9 cellular contexts compared by ENCODE assay signal in genomic region chr11:64028398-64029115, GRCh38. TPM values are rescaled to one million over a fixed set of nuclear protein-coding genes. Genes with fewer than 3 reads are reported as not detected.
DNase-seq lines count a peak whose midpoint lies in the region; ATAC-seq and TF ChIP-seq lines count a peak whose summit lies in the region.
"Had no signal": no experiment of that assay in that cellular context is flagged by ENCODE, and none has a peak within 500 bp of the region (broad histone marks: within the 10 kb centered on the region; RNA-seq: fewer than 3 reads in every experiment).

No MANE protein-coding gene starts in this region.

- TF ChIP-seq CTCF in DOHH2 (IDR thresholded peaks at IDR 0.05; ENCODE audit: low read depth, low read length, poor library complexity, severe bottlenecking) (no peak), left lung (IDR thresholded peaks at IDR 0.05) (no peak), MM.1S (IDR thresholded peaks at IDR 0.05; ENCODE audit: low read length) (no peak)

- H3K79me2 ChIP-seq in DOHH2 (ENCODE audit: control insufficient read depth, low read length) (no peaks in the 10 kb centered on the region), MM.1S (ENCODE audit: low read length) (no peaks in the 10 kb centered on the region)

- intact Hi-C loops in left lung (cut with DNase I), result no loop called here

- H3K4me2 ChIP-seq in DOHH2 (ENCODE audit: low read length) (peak overlapping the region; percentile 20; the same call in 1 of the 2 replicates), MM.1S (ENCODE audit: low read depth, low read length) (no peak overlapping the region)

- H3K4me3 ChIP-seq in DOHH2 (ENCODE audit: low read length) (no peak overlapping the region), left lung (no peak overlapping the region), MM.1S (ENCODE audit: low read length) (no peak overlapping the region)

- no peaks in the 10 kb centered on the region for H3K36me3 ChIP-seq in DOHH2 (ENCODE audit: control insufficient read depth, low read length)
- H3K36me3 ChIP-seq in left lung, result no peaks in the 10 kb centered on the region
- H3K36me3 ChIP-seq in MM.1S (replicated peaks; ENCODE audit: insufficient read depth, low read length), result no peaks in the 10 kb centered on the region

- H3K9ac ChIP-seq in MM.1S (ENCODE audit: low read length), result no peak overlapping the region

- DNase-seq in NAMALWA (ENCODE audit: low spot score) (peak; percentile 23), left lung (no peak), MM.1S (no peak)
- DNase-seq in NK-92 treated with Interleukin-12 subunit alpha and Interleukin-12 subunit beta, amount 100 ng/mL, for 24 hours (lab: John Stamatoyannopoulos, UW), result no peak
- DNase-seq: activated naive CD8-positive, alpha-beta T cell treated with anti-CD3 and anti-CD28 coated beads, Interleukin-2, amount 10 ng/mL, durations not matched to agents 7 days and 5 days had no signal

- peak; percentile 20; the same call in 1 of the 3 replicates for ATAC-seq in SK-N-SH treated with all-trans-retinoic acid at 6 μM for 48 hours
- peak; percentile 52 for ATAC-seq in left lung
- ATAC-seq in GM19035 (IDR thresholded peaks at IDR 0.05; ENCODE audit: unreplicated experiment), result no peak
- ATAC-seq in HG03469 (IDR thresholded peaks at IDR 0.05; ENCODE audit: unreplicated experiment), result no peak

- H3K27me3 ChIP-seq in DOHH2 (ENCODE audit: control insufficient read depth, low read length), result peaks cover 35% of the 10 kb centered on the region
- H3K27me3 ChIP-seq in left lung, result peaks cover under 1 to 38% of the 10 kb centered on the region in 2 donors
- H3K27me3 ChIP-seq in MM.1S (replicated peaks; ENCODE audit: insufficient read depth, low read length), result no peaks in the 10 kb centered on the region; the same call in 1 of the 2 replicates

- H3K9me2 ChIP-seq in DOHH2 (replicated peaks; ENCODE audit: control insufficient read depth, low read length) (no peaks in the 10 kb centered on the region), MM.1S (replicated peaks; ENCODE audit: insufficient read depth, low read length) (no peaks in the 10 kb centered on the region)

- no peak overlapping the region for H3K27ac ChIP-seq in DOHH2 (ENCODE audit: low read depth, low read length)
- H3K27ac ChIP-seq in left lung, result no peak overlapping the region
- no peak overlapping the region for H3K27ac ChIP-seq in MM.1S (ENCODE audit: low read length)

- H3F3A ChIP-seq in DOHH2 (ENCODE audit: control insufficient read depth, insufficient read depth), result no peaks in the 10 kb centered on the region
- no peaks in the 10 kb centered on the region for H3F3A ChIP-seq in MM.1S (ENCODE audit: insufficient read depth, low read length)

- H2AFZ ChIP-seq in MM.1S (ENCODE audit: low read length), result no peak overlapping the region

- H3K9me3 ChIP-seq in DOHH2 (ENCODE audit: control insufficient read depth, insufficient read depth, low read length) (no peaks in the 10 kb centered on the region), left lung (no peaks in the 10 kb centered on the region), MM.1S (replicated peaks; ENCODE audit: insufficient read depth, low read length) (no peaks in the 10 kb centered on the region)

- H3K4me1 ChIP-seq in DOHH2 (ENCODE audit: control insufficient read depth, low read length) (peaks cover 14% of the 10 kb centered on the region), left lung (peaks cover 5 to 15% of the 10 kb centered on the region in 2 donors), MM.1S (ENCODE audit: low read length) (no peaks in the 10 kb centered on the region)

- H4K20me1 ChIP-seq in DOHH2 (ENCODE audit: control insufficient read depth, insufficient read depth, low read depth, low read length) (no peaks in the 10 kb centered on the region), MM.1S (ENCODE audit: insufficient read depth, low read length) (no peaks in the 10 kb centered on the region)

TF ChIP-seq in SK-N-SH treated with all-trans-retinoic acid at 6 μM for 48 hours, 23 proteins besides CTCF, POLR2A, EP300 and RAD21:
- TF ChIP-seq POU6F1 (CRISPR knock-in tag; IDR thresholded peaks at IDR 0.05; ENCODE audit: borderline replicate concordance, low read depth) (no peak), ZC3H10 (CRISPR knock-in tag; IDR thresholded peaks at IDR 0.05) (no peak), ARNTL (CRISPR knock-in tag; IDR thresholded peaks at IDR 0.05; ENCODE audit: borderline replicate concordance, low read depth) (no peak), BACH2 (CRISPR knock-in tag; IDR thresholded peaks at IDR 0.05; ENCODE audit: borderline replicate concordance) (no peak), GLIS3 (CRISPR knock-in tag; IDR thresholded peaks at IDR 0.05) (no peak), PPARA (CRISPR knock-in tag; IDR thresholded peaks at IDR 0.05; ENCODE audit: borderline replicate concordance) (no peak), ZNF565 (CRISPR knock-in tag; conservative IDR thresholded peaks at IDR 0.05; ENCODE audit: low read depth) (no peak)

RNA-seq across cellular contexts. Expression of gene FLRT1, which starts 7.2 kb away (rescaled TPM):
- total RNA-seq in left lung, result under 1 TPM; 0.15 to 0.18 TPM
- total RNA-seq: activated naive CD8-positive, alpha-beta T cell treated with anti-CD3 and anti-CD28 coated beads, Interleukin-2, amount 10 ng/mL, durations not matched to agents 7 days and 5 days had no signal

RNA-seq across cellular contexts. Expression of gene OTUB1, which starts 42.3 kb away (rescaled TPM):
- total RNA-seq in left lung, result 10 to 100 TPM; 65.0 to 67.7 TPM

RNA-seq across cellular contexts. Expression of gene COX8A, which starts 54.1 kb away (rescaled TPM):
- 100 to 1,000 TPM; 267 to 281 TPM for total RNA-seq in left lung

Comparison
In these comparisons a context has a peak if more than half of its experiments do, and no peak if none do; other contexts are left out.
1. ATAC-seq: peak in SK-N-SH treated with all-trans-retinoic acid at 6 μM for 48 hours (single experiment) and left lung (single experiment); none in GM19035 (single experiment) and HG03469 (single experiment).